1 cellular context compared by ENCODE assay signal in the genomic region with DNA sequence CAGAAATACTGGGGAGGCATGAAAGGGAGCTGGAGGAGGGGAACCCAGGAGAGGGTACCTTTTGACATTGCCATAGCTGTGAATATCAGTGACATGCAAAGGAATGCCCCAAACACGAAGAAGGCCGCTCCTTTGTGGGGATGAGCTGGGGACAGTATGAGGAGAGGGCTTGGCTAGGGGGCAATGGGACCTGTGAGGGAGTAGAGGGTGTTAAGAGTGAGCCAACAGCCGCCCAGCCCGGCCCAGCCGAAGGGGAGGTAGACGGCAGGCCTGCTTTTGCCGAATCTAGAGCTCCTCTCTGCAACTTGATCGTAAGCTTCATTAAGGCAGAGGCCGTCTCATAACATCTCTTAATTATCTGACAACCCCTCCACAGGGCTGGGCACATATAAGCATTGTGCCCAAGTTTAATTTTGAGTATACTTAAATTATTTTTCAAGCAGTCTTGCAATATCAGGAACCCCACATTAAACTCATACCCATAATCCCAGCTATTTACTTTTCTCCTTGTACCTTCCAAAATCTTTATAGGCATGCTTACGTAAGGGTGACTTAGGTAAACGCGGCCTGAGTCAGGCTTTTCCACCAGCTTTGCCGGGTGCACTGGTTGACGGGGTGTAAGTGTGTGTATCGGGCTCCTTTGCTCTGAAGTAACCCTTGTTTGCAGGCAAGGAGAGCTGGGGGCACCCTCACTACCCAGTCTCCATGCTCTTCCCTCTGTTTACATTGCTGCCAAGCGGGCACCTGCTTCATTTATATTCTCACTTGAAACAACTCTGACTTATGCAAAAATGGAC.
TF ChIP-seq lines count a peak whose summit lies in the region.

No MANE protein-coding gene starts in this region.

TF ChIP-seq in GM23338, 12 proteins besides CTCF, POLR2A, EP300 and RAD21 (continued from another document):
- TF ChIP-seq, protein P1, sequence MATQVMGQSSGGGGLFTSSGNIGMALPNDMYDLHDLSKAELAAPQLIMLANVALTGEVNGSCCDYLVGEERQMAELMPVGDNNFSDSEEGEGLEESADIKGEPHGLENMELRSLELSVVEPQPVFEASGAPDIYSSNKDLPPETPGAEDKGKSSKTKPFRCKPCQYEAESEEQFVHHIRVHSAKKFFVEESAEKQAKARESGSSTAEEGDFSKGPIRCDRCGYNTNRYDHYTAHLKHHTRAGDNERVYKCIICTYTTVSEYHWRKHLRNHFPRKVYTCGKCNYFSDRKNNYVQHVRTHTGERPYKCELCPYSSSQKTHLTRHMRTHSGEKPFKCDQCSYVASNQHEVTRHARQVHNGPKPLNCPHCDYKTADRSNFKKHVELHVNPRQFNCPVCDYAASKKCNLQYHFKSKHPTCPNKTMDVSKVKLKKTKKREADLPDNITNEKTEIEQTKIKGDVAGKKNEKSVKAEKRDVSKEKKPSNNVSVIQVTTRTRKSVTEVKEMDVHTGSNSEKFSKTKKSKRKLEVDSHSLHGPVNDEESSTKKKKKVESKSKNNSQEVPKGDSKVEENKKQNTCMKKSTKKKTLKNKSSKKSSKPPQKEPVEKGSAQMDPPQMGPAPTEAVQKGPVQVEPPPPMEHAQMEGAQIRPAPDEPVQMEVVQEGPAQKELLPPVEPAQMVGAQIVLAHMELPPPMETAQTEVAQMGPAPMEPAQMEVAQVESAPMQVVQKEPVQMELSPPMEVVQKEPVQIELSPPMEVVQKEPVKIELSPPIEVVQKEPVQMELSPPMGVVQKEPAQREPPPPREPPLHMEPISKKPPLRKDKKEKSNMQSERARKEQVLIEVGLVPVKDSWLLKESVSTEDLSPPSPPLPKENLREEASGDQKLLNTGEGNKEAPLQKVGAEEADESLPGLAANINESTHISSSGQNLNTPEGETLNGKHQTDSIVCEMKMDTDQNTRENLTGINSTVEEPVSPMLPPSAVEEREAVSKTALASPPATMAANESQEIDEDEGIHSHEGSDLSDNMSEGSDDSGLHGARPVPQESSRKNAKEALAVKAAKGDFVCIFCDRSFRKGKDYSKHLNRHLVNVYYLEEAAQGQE (IDR thresholded peaks at IDR 0.05; ENCODE audit: unreplicated experiment): no peak
- TF ChIP-seq POLR2AphosphoS5 (IDR thresholded peaks at IDR 0.05; ENCODE audit: low read depth) (no peak), ZNF331 (CRISPR knock-in tag; IDR thresholded peaks at IDR 0.05; ENCODE audit: low read depth) (no peak), EZH2 (IDR thresholded peaks at IDR 0.05; ENCODE audit: low read depth, unreplicated experiment) (no peak), ZNF114 (CRISPR knock-in tag; IDR thresholded peaks at IDR 0.05) (no peak), NANOG (IDR thresholded peaks at IDR 0.05; ENCODE audit: borderline replicate concordance) (no peak), CREB1 (CRISPR knock-in tag; IDR thresholded peaks at IDR 0.05; ENCODE audit: low read depth) (no peak)
- TF ChIP-seq, protein P2, sequence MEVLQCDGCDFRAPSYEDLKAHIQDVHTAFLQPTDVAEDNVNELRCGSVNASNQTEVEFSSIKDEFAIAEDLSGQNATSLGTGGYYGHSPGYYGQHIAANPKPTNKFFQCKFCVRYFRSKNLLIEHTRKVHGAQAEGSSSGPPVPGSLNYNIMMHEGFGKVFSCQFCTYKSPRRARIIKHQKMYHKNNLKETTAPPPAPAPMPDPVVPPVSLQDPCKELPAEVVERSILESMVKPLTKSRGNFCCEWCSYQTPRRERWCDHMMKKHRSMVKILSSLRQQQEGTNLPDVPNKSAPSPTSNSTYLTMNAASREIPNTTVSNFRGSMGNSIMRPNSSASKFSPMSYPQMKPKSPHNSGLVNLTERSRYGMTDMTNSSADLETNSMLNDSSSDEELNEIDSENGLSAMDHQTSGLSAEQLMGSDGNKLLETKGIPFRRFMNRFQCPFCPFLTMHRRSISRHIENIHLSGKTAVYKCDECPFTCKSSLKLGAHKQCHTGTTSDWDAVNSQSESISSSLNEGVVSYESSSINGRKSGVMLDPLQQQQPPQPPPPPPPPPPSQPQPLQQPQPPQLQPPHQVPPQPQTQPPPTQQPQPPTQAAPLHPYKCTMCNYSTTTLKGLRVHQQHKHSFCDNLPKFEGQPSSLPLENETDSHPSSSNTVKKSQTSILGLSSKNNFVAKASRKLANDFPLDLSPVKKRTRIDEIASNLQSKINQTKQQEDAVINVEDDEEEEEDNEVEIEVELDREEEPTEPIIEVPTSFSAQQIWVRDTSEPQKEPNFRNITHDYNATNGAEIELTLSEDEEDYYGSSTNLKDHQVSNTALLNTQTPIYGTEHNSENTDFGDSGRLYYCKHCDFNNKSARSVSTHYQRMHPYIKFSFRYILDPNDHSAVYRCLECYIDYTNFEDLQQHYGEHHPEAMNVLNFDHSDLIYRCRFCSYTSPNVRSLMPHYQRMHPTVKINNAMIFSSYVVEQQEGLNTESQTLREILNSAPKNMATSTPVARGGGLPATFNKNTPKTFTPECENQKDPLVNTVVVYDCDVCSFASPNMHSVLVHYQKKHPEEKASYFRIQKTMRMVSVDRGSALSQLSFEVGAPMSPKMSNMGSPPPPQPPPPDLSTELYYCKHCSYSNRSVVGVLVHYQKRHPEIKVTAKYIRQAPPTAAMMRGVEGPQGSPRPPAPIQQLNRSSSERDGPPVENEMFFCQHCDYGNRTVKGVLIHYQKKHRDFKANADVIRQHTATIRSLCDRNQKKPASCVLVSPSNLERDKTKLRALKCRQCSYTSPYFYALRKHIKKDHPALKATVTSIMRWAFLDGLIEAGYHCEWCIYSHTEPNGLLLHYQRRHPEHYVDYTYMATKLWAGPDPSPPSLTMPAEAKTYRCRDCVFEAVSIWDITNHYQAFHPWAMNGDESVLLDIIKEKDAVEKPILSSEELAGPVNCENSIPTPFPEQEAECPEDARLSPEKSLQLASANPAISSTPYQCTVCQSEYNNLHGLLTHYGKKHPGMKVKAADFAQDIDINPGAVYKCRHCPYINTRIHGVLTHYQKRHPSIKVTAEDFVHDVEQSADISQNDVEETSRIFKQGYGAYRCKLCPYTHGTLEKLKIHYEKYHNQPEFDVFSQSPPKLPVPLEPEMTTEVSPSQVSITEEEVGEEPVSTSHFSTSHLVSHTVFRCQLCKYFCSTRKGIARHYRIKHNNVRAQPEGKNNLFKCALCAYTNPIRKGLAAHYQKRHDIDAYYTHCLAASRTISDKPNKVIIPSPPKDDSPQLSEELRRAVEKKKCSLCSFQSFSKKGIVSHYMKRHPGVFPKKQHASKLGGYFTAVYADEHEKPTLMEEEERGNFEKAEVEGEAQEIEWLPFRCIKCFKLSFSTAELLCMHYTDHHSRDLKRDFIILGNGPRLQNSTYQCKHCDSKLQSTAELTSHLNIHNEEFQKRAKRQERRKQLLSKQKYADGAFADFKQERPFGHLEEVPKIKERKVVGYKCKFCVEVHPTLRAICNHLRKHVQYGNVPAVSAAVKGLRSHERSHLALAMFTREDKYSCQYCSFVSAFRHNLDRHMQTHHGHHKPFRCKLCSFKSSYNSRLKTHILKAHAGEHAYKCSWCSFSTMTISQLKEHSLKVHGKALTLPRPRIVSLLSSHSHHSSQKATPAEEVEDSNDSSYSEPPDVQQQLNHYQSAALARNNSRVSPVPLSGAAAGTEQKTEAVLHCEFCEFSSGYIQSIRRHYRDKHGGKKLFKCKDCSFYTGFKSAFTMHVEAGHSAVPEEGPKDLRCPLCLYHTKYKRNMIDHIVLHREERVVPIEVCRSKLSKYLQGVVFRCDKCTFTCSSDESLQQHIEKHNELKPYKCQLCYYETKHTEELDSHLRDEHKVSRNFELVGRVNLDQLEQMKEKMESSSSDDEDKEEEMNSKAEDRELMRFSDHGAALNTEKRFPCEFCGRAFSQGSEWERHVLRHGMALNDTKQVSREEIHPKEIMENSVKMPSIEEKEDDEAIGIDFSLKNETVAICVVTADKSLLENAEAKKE (CRISPR knock-in tag; IDR thresholded peaks at IDR 0.05): no peak
- TF ChIP-seq, protein P3, sequence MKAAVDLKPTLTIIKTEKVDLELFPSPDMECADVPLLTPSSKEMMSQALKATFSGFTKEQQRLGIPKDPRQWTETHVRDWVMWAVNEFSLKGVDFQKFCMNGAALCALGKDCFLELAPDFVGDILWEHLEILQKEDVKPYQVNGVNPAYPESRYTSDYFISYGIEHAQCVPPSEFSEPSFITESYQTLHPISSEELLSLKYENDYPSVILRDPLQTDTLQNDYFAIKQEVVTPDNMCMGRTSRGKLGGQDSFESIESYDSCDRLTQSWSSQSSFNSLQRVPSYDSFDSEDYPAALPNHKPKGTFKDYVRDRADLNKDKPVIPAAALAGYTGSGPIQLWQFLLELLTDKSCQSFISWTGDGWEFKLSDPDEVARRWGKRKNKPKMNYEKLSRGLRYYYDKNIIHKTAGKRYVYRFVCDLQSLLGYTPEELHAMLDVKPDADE (IDR thresholded peaks at IDR 0.05): no peak
